29 cellular contexts compared by ENCODE assay signal in genomic region chr10:71555760-71556159, GRCh38.
"Had no signal": no experiment of that assay in that cellular context is flagged by ENCODE, and none has a peak within 500 bp of the region (broad histone marks: within the 10 kb centered on the region; RNA-seq: fewer than 3 reads in every experiment).

No MANE protein-coding gene starts in this region.

- DNase-seq: activated CD4-positive, alpha-beta memory T cell treated with anti-CD3 and anti-CD28 coated beads for 36 hours; activated CD4-positive, alpha-beta T cell treated with anti-CD3 and anti-CD28 coated beads for 36 hours; activated CD4-positive, alpha-beta T cell treated with anti-CD3 and anti-CD28 coated beads, Interleukin-2, amount 10 ng/mL, durations not matched to agents 24 days and 14 days; activated CD4-positive, CD25-positive, alpha-beta regulatory T cell; activated CD4-positive, CD25-positive, alpha-beta regulatory T cell treated with anti-CD3 and anti-CD28 coated beads, Interleukin-2, amount 50 U/mL, for 72 hours; activated CD8-positive, alpha-beta memory T cell treated with anti-CD3 and anti-CD28 coated beads, Interleukin-2, amount 10 ng/mL, durations not matched to agents 7 days and 5 days; activated CD8-positive, alpha-beta memory T cell treated with anti-CD3 and anti-CD28 coated beads, Interleukin-2, amount 50 U/mL, for 4 hours; activated CD8-positive, alpha-beta T cell treated with anti-CD3 and anti-CD28 coated beads, Interleukin-2, amount 10 ng/mL, durations not matched to agents 7 days and 5 days; activated gamma-delta T cell; activated naive CD4-positive, alpha-beta T cell; activated naive CD4-positive, alpha-beta T cell treated with anti-CD3 and anti-CD28 coated beads, Interleukin-2, amount 10 ng/mL, durations not matched to agents 7 days and 5 days; activated naive CD8-positive, alpha-beta T cell treated with anti-CD3 and anti-CD28 coated beads, Interleukin-2, amount 10 ng/mL, durations not matched to agents 7 days and 5 days; activated T-cell treated with anti-CD3 and anti-CD28 coated beads, Interleukin-2, amount 50 U/mL, for 1 hour; activated T-cell treated with anti-CD3 and anti-CD28 coated beads, Interleukin-2, amount 50 U/mL, for 48 hours; body of pancreas; central memory CD4-positive, alpha-beta T cell; cerebellar nuclear complex; colonic mucosa; effector CD8-positive, alpha-beta T cell; esophagus squamous epithelium; foreskin melanocyte; head of caudate nucleus; T-helper 2 cell had no signal

- H3K4me3 Mint-ChIP-seq: activated CD4-positive, alpha-beta memory T cell treated with anti-CD3 and anti-CD28 coated beads for 36 hours; activated CD4-positive, alpha-beta T cell treated with anti-CD3 and anti-CD28 coated beads for 36 hours; activated CD4-positive, alpha-beta T cell treated with anti-CD3 and anti-CD28 coated beads, Interleukin-2, amount 10 ng/mL, durations not matched to agents 24 days and 14 days; activated CD8-positive, alpha-beta memory T cell treated with anti-CD3 and anti-CD28 coated beads, Interleukin-2, amount 10 ng/mL, durations not matched to agents 7 days and 5 days; activated CD8-positive, alpha-beta T cell treated with anti-CD3 and anti-CD28 coated beads, Interleukin-2, amount 10 ng/mL, durations not matched to agents 7 days and 5 days; activated naive CD4-positive, alpha-beta T cell treated with anti-CD3 and anti-CD28 coated beads, Interleukin-2, amount 10 ng/mL, durations not matched to agents 7 days and 5 days; activated naive CD8-positive, alpha-beta T cell treated with anti-CD3 and anti-CD28 coated beads, Interleukin-2, amount 10 ng/mL, durations not matched to agents 7 days and 5 days had no signal

- FAIRE-seq: endometrium, endothelial cell of umbilical vein had no signal

- H3K4me3 ChIP-seq: body of pancreas, cardiac muscle cell, colonic mucosa, esophagus squamous epithelium, gastroesophageal sphincter had no signal

- H3K27ac ChIP-seq: body of pancreas, cardiac muscle cell, colonic mucosa, epithelial cell of prostate, esophagus squamous epithelium, gastroesophageal sphincter had no signal

- H3K9me3 ChIP-seq: body of pancreas, colonic mucosa, esophagus squamous epithelium, gastroesophageal sphincter had no signal

- ATAC-seq: activated CD8-positive, alpha-beta memory T cell treated with anti-CD3 and anti-CD28 coated beads, Interleukin-2, amount 10 ng/mL, durations not matched to agents 7 days and 5 days; activated CD8-positive, alpha-beta T cell treated with anti-CD3 and anti-CD28 coated beads, Interleukin-2, amount 10 ng/mL, durations not matched to agents 7 days and 5 days; body of pancreas; gastroesophageal sphincter had no signal

- H3K27me3 ChIP-seq: body of pancreas, cardiac muscle cell, colonic mucosa, gastroesophageal sphincter had no signal

- H3K36me3 ChIP-seq: cardiac muscle cell, colonic mucosa, esophagus squamous epithelium, gastroesophageal sphincter had no signal

- H3K27ac Mint-ChIP-seq: activated CD4-positive, alpha-beta memory T cell treated with anti-CD3 and anti-CD28 coated beads for 36 hours; activated CD4-positive, alpha-beta T cell treated with anti-CD3 and anti-CD28 coated beads for 36 hours; activated CD4-positive, alpha-beta T cell treated with anti-CD3 and anti-CD28 coated beads, Interleukin-2, amount 10 ng/mL, durations not matched to agents 24 days and 14 days; activated CD8-positive, alpha-beta memory T cell treated with anti-CD3 and anti-CD28 coated beads, Interleukin-2, amount 10 ng/mL, durations not matched to agents 7 days and 5 days; activated CD8-positive, alpha-beta T cell treated with anti-CD3 and anti-CD28 coated beads, Interleukin-2, amount 10 ng/mL, durations not matched to agents 7 days and 5 days; activated naive CD4-positive, alpha-beta T cell treated with anti-CD3 and anti-CD28 coated beads, Interleukin-2, amount 10 ng/mL, durations not matched to agents 7 days and 5 days; activated naive CD4-positive, alpha-beta T cell treated with anti-CD3 and anti-CD28 coated beads, Interleukin-2, amount 50 U/mL, for 72 hours; activated naive CD8-positive, alpha-beta T cell treated with anti-CD3 and anti-CD28 coated beads, Interleukin-2, amount 10 ng/mL, durations not matched to agents 7 days and 5 days had no signal

- H3K36me3 Mint-ChIP-seq: activated CD4-positive, alpha-beta memory T cell treated with anti-CD3 and anti-CD28 coated beads for 36 hours; activated CD8-positive, alpha-beta memory T cell treated with anti-CD3 and anti-CD28 coated beads, Interleukin-2, amount 10 ng/mL, durations not matched to agents 7 days and 5 days; activated naive CD4-positive, alpha-beta T cell treated with anti-CD3 and anti-CD28 coated beads, Interleukin-2, amount 10 ng/mL, durations not matched to agents 7 days and 5 days; activated naive CD4-positive, alpha-beta T cell treated with anti-CD3 and anti-CD28 coated beads, Interleukin-2, amount 50 U/mL, for 72 hours; activated naive CD8-positive, alpha-beta T cell treated with anti-CD3 and anti-CD28 coated beads, Interleukin-2, amount 10 ng/mL, durations not matched to agents 7 days and 5 days had no signal

- H3K4me1 ChIP-seq: body of pancreas, colonic mucosa, esophagus squamous epithelium, gastroesophageal sphincter had no signal

- H3K4me1 Mint-ChIP-seq: activated CD8-positive, alpha-beta memory T cell treated with anti-CD3 and anti-CD28 coated beads, Interleukin-2, amount 10 ng/mL, durations not matched to agents 7 days and 5 days; activated naive CD4-positive, alpha-beta T cell treated with anti-CD3 and anti-CD28 coated beads, Interleukin-2, amount 10 ng/mL, durations not matched to agents 7 days and 5 days; activated naive CD8-positive, alpha-beta T cell treated with anti-CD3 and anti-CD28 coated beads, Interleukin-2, amount 10 ng/mL, durations not matched to agents 7 days and 5 days had no signal

- H3K9me3 Mint-ChIP-seq: activated CD4-positive, alpha-beta memory T cell treated with anti-CD3 and anti-CD28 coated beads for 36 hours; activated CD4-positive, alpha-beta T cell treated with anti-CD3 and anti-CD28 coated beads, Interleukin-2, amount 10 ng/mL, durations not matched to agents 24 days and 14 days; activated naive CD4-positive, alpha-beta T cell treated with anti-CD3 and anti-CD28 coated beads, Interleukin-2, amount 10 ng/mL, durations not matched to agents 7 days and 5 days; activated naive CD4-positive, alpha-beta T cell treated with anti-CD3 and anti-CD28 coated beads, Interleukin-2, amount 50 U/mL, for 72 hours; activated naive CD8-positive, alpha-beta T cell treated with anti-CD3 and anti-CD28 coated beads, Interleukin-2, amount 10 ng/mL, durations not matched to agents 7 days and 5 days had no signal
